ENCODE assay signal across 34 cellular contexts in the genomic region with DNA sequence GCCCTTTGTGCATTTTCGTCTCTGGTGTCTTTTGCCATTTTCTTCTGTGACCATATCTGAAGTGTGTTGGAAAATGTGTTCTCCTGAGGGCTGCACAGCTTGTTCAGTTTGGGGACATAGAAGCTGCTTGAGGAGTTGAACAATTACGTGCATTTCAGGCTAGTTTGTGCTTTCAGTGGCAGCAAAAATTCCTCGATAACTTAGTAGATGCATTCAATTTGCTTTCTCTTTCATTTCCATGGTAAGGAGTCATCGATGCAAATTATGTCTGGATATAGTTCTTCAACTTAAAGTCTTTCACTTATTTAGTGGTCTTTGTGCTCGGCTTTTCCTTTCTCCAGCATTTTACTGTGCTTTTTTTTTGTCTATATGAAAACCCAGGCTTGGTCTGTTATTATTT.
DNase-seq lines count a peak whose midpoint lies in the region; ATAC-seq and TF ChIP-seq lines count a peak whose summit lies in the region.
"Had no signal": no experiment of that assay in that cellular context is flagged by ENCODE, and none has a peak within 500 bp of the region (broad histone marks: within the 10 kb centered on the region; RNA-seq: fewer than 3 reads in every experiment).

No MANE protein-coding gene starts in this region.

- H3K36me3 Mint-ChIP-seq in stimulated activated memory B cell treated with anti-CD40 and anti-IgM and Interleukin-4, amounts not matched to agents 10 μg/mL and 1 μg/mL and 100 μg/mL, for 72 hours: no peaks in the 10 kb centered on the region

- H3K9me3 Mint-ChIP-seq in stimulated activated memory B cell treated with anti-CD40 and anti-IgM and Interleukin-4, amounts not matched to agents 10 μg/mL and 1 μg/mL and 100 μg/mL, for 72 hours: no peaks in the 10 kb centered on the region
- H3K9me3 Mint-ChIP-seq: activated T-helper 2 cell treated with anti-CD3 and anti-CD28 coated beads, Interferon-gamma antibody, Interleukin-2, Interleukin-4, amounts not matched to agents 10 μg/mL and 5 μg/mL and 100 μg/mL, durations not matched to agents 14 hours and 24 hours and 36 hours; neural crest cell had no signal

- H3K4me1 ChIP-seq in Loucy (ENCODE audit: insufficient read depth, low read length, poor library complexity, severe bottlenecking) (no peaks in the 10 kb centered on the region), osteoblast (ENCODE audit: insufficient read depth, low read length) (no peaks in the 10 kb centered on the region), ovary (ENCODE audit: insufficient read depth) (no peaks in the 10 kb centered on the region)
- H3K4me1 ChIP-seq: BLaER1 treated with 17β-estradiol and CSF1 and Interleukin-3, amounts not matched to agents 10 nM and 100 nM; left lung; spleen; thyroid gland; vagina had no signal

- intact Hi-C loops in ovary (cut with DNase I): no loop called here

- ATAC-seq in stimulated activated memory B cell treated with anti-CD40 and anti-IgM and Interleukin-4, amounts not matched to agents 10 μg/mL and 1 μg/mL and 100 μg/mL, for 72 hours: no peak
- ATAC-seq: activated CD4-positive, alpha-beta T cell treated with anti-CD3 and anti-CD28 coated beads for 36 hours; activated CD8-positive, alpha-beta T cell treated with anti-CD3 and anti-CD28 coated beads, Interleukin-2, amount 10 ng/mL, durations not matched to agents 7 days and 5 days; esophagus mucosa; left lung; right cardiac atrium had no signal

- H3K79me2 ChIP-seq in Loucy (ENCODE audit: insufficient read depth, low read length) (no peaks in the 10 kb centered on the region), osteoblast (ENCODE audit: insufficient read depth, low read length) (no peaks in the 10 kb centered on the region)

- no peak for TF ChIP-seq CTCF in Loucy (conservative IDR thresholded peaks at IDR 0.05; ENCODE audit: low read length)
- no peak for TF ChIP-seq CTCF in osteoblast (IDR thresholded peaks at IDR 0.05; ENCODE audit: extremely low read depth, low read depth, low read length)
- TF ChIP-seq CTCF in ovary (IDR thresholded peaks at IDR 0.05): no peak

- H3K9me3 ChIP-seq in Loucy (ENCODE audit: insufficient read depth, low read depth, low read length): no peaks in the 10 kb centered on the region
- H3K9me3 ChIP-seq in osteoblast (ENCODE audit: low read depth, low read length): no peaks in the 10 kb centered on the region
- no peaks in the 10 kb centered on the region for H3K9me3 ChIP-seq in ovary
- H3K9me3 ChIP-seq: BLaER1 treated with 17β-estradiol and CSF1 and Interleukin-3, amounts not matched to agents 10 nM and 100 nM; left lung; spleen; thyroid gland; vagina had no signal

- no peaks in the 10 kb centered on the region for H3K27me3 ChIP-seq in Loucy (ENCODE audit: insufficient read depth, low read length, poor library complexity, severe bottlenecking)
- no peaks in the 10 kb centered on the region for H3K27me3 ChIP-seq in osteoblast (ENCODE audit: insufficient read depth, low read length)
- no peaks in the 10 kb centered on the region for H3K27me3 ChIP-seq in ovary
- H3K27me3 ChIP-seq: BLaER1 treated with 17β-estradiol and CSF1 and Interleukin-3, amounts not matched to agents 10 nM and 100 nM; brain microvascular endothelial cell; left lung; spleen; thyroid gland; vagina had no signal

- no peaks in the 10 kb centered on the region for H4K20me1 ChIP-seq in Loucy (ENCODE audit: insufficient read depth, low read length, poor library complexity, severe bottlenecking)
- H4K20me1 ChIP-seq in osteoblast (ENCODE audit: insufficient read depth, low read length): no peaks in the 10 kb centered on the region
- H4K20me1 ChIP-seq: BLaER1 treated with 17β-estradiol and CSF1 and Interleukin-3, amounts not matched to agents 10 nM and 100 nM had no signal

- no peak for TF ChIP-seq EP300 in ovary (IDR thresholded peaks at IDR 0.05)

- no peak overlapping the region for H3K4me3 Mint-ChIP-seq in stimulated activated memory B cell treated with anti-CD40 and anti-IgM and Interleukin-4, amounts not matched to agents 10 μg/mL and 1 μg/mL and 100 μg/mL, for 72 hours
- H3K4me3 Mint-ChIP-seq: activated CD4-positive, alpha-beta T cell treated with anti-CD3 and anti-CD28 coated beads for 36 hours; activated CD8-positive, alpha-beta T cell treated with anti-CD3 and anti-CD28 coated beads, Interleukin-2, amount 10 ng/mL, durations not matched to agents 7 days and 5 days; neural crest cell had no signal

- no peaks in the 10 kb centered on the region for H3K9me2 ChIP-seq in Loucy (replicated peaks; ENCODE audit: low read depth, low read length)

- DNase-seq in EL (peak; percentile 4), RPMI8226 (peak; percentile 14), osteoblast (ENCODE audit: insufficient read length, low spot score, missing footprints) (no peak), NCI-H526 treated with DMSO at 0.1 percent for 48 hours (lab: John Stamatoyannopoulos, UW) (no peak), ovary (no peak)
- DNase-seq in activated CD8-positive, alpha-beta memory T cell treated with anti-CD3 and anti-CD28 coated beads, Interleukin-2, amount 50 U/mL, for 48 hours: no peak
- DNase-seq: activated CD4-positive, alpha-beta T cell treated with anti-CD3 and anti-CD28 coated beads for 36 hours; activated CD8-positive, alpha-beta T cell treated with anti-CD3 and anti-CD28 coated beads, Interleukin-2, amount 10 ng/mL, durations not matched to agents 7 days and 5 days; activated naive CD4-positive, alpha-beta T cell treated with anti-CD3 and anti-CD28 coated beads, Interleukin-2, amount 50 U/mL, for 16 hours; amniotic stem cell; brain microvascular endothelial cell; foreskin fibroblast; GDM1; H7; KG1; left lung; mesenchymal stem cell; NCI-H146; NCI-H2107; NCI-H446; posterior cingulate gyrus; right cardiac atrium; SHP77; spleen; thyroid gland had no signal

- H3K36me3 ChIP-seq in Loucy (ENCODE audit: insufficient read depth, low read length) (no peaks in the 10 kb centered on the region), osteoblast (ENCODE audit: insufficient read depth, low read length) (no peaks in the 10 kb centered on the region), ovary (no peaks in the 10 kb centered on the region)
- H3K36me3 ChIP-seq: BLaER1 treated with 17β-estradiol and CSF1 and Interleukin-3, amounts not matched to agents 10 nM and 100 nM; brain microvascular endothelial cell; left lung; spleen; thyroid gland; vagina had no signal

- H3K4me2 ChIP-seq in Loucy (ENCODE audit: low read depth, low read length, poor library complexity, severe bottlenecking): peak overlapping the region; percentile 14
- peak overlapping the region; percentile 68 for H3K4me2 ChIP-seq in osteoblast (ENCODE audit: insufficient read depth, low read length)
- H3K4me2 ChIP-seq: BLaER1 treated with 17β-estradiol and CSF1 and Interleukin-3, amounts not matched to agents 10 nM and 100 nM had no signal

- 80 to 90% (median 88%) methylated on average over 5 of the region's 5 CpGs for WGBS in ovary, 3 donors

- H3K27ac Mint-ChIP-seq in stimulated activated memory B cell treated with anti-CD40 and anti-IgM and Interleukin-4, amounts not matched to agents 10 μg/mL and 1 μg/mL and 100 μg/mL, for 72 hours: no peak overlapping the region
- H3K27ac Mint-ChIP-seq: activated CD4-positive, alpha-beta T cell treated with anti-CD3 and anti-CD28 coated beads for 36 hours; activated CD8-positive, alpha-beta T cell treated with anti-CD3 and anti-CD28 coated beads, Interleukin-2, amount 10 ng/mL, durations not matched to agents 7 days and 5 days; activated T-helper 2 cell treated with anti-CD3 and anti-CD28 coated beads, Interferon-gamma antibody, Interleukin-2, Interleukin-4, amounts not matched to agents 10 μg/mL and 5 μg/mL and 100 μg/mL, durations not matched to agents 14 hours and 24 hours and 36 hours had no signal

- no peaks in the 10 kb centered on the region for H3F3A ChIP-seq in Loucy (ENCODE audit: low read depth)

- H3K4me3 ChIP-seq in Loucy (ENCODE audit: low read length, poor library complexity, severe bottlenecking) (no peak overlapping the region), osteoblast (ENCODE audit: insufficient read depth, low read length) (peak overlapping the region; percentile 65), ovary (no peak overlapping the region)
- H3K4me3 ChIP-seq: BLaER1 treated with 17β-estradiol and CSF1 and Interleukin-3, amounts not matched to agents 10 nM and 100 nM; left lung; spleen; thyroid gland; vagina had no signal

- no peak for TF ChIP-seq POLR2A in ovary (IDR thresholded peaks at IDR 0.05)

- no peak overlapping the region for H3K9ac ChIP-seq in Loucy (ENCODE audit: low read depth, low read length, poor library complexity, severe bottlenecking)
- H3K9ac ChIP-seq: BLaER1 treated with 17β-estradiol and CSF1 and Interleukin-3, amounts not matched to agents 10 nM and 100 nM had no signal

- H3K4me1 Mint-ChIP-seq in stimulated activated memory B cell treated with anti-CD40 and anti-IgM and Interleukin-4, amounts not matched to agents 10 μg/mL and 1 μg/mL and 100 μg/mL, for 72 hours: no peaks in the 10 kb centered on the region

- H3K27ac ChIP-seq in osteoblast (ENCODE audit: low read depth, low read length): no peak overlapping the region
- H3K27ac ChIP-seq in ovary: no peak overlapping the region
- H3K27ac ChIP-seq: BLaER1 treated with 17β-estradiol and CSF1 and Interleukin-3, amounts not matched to agents 10 nM and 100 nM; brain microvascular endothelial cell; HL-60; left lung; spleen; thyroid gland; vagina; VCaP had no signal

- H2AFZ ChIP-seq in Loucy (ENCODE audit: low read length) (peak overlapping the region; percentile 54; the same call in 1 of the 2 replicates), osteoblast (ENCODE audit: low read length) (peak overlapping the region; percentile 79)

- H3K27me3 Mint-ChIP-seq in stimulated activated memory B cell treated with anti-CD40 and anti-IgM and Interleukin-4, amounts not matched to agents 10 μg/mL and 1 μg/mL and 100 μg/mL, for 72 hours: no peaks in the 10 kb centered on the region
- H3K27me3 Mint-ChIP-seq: activated CD4-positive, alpha-beta T cell treated with anti-CD3 and anti-CD28 coated beads for 36 hours had no signal

Comparison
In these comparisons a context has a peak if more than half of its experiments do, and no peak if none do; other contexts are left out.
1. DNase-seq: peak in EL (single experiment) and RPMI8226 (single experiment); none in osteoblast (single experiment), activated CD8-positive, alpha-beta memory T cell treated with anti-CD3 and anti-CD28 coated beads, Interleukin-2, amount 50 U/mL, for 48 hours (single experiment), NCI-H526 treated with DMSO at 0.1 percent for 48 hours (single experiment) and ovary (0 of 5).